ENCODE assay signal across 8 cellular contexts in the genomic region with DNA sequence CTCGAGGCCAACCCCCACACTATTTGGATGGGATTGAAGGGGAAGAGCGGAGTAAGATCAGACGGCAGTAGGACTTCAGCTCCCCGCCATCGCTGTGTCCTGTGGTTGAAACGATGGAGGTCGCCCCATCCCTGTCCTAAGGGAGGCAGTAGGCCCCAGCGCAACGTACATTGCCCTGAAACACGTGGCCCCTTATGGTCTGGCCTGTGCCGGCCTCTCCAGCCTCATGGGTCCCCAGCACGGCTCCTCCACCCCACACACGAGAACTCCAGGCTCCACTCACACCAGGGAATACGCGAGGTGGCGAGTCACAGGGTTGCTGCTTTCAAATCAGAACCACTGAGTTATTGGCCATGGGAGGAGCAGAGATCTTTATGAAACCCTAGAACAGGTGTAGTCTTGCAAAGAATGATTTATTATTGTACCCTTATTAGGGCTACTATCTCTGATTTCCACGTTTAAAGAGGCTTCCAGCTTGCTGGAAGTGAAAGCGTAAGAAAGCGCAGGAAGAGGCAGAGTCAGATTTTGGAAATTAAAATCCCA. TPM values are rescaled to one million over a fixed set of nuclear protein-coding genes. Genes with fewer than 3 reads are reported as not detected.
A peak's percentile ranks its signal among the peaks of the same experiment; 100 is the strongest.
DNase-seq lines count a peak whose midpoint lies in the region; ATAC-seq and TF ChIP-seq lines count a peak whose summit lies in the region.

No MANE protein-coding gene starts in this region.

- H3K36me3 Mint-ChIP-seq in natural killer cell: no peaks in the 10 kb centered on the region

- H3K27ac ChIP-seq in Karpas-422 (ENCODE audit: low read length): no peak overlapping the region; the same call in 1 of the 2 replicates
- H3K27ac ChIP-seq in dorsolateral prefrontal cortex: peak overlapping the region in 56 of 59 donors; percentile 5 to 90 (median 74)

- peak overlapping the region; percentile 53; the same call in 1 of the 2 replicates for H3K4me3 ChIP-seq in Karpas-422 (ENCODE audit: low read length)
- H3K4me3 ChIP-seq in dorsolateral prefrontal cortex: peak overlapping the region; percentile 56 to 91 (median 78)

- H3K27me3 ChIP-seq in Karpas-422 (ENCODE audit: low read length) (no peaks in the 10 kb centered on the region), dorsolateral prefrontal cortex (no peaks in the 10 kb centered on the region)

- peak; percentile 49 for DNase-seq in activated CD4-positive, alpha-beta T cell treated with anti-CD3 and anti-CD28 coated beads for 48 hours
- DNase-seq in activated CD4-positive, alpha-beta T cell treated with anti-CD3 and anti-CD28 coated beads for 4 hours: no peak
- DNase-seq in Karpas-422 (no peak), dorsolateral prefrontal cortex (peak in 4 of 10 donors; percentile 15 to 47 (median 31)), natural killer cell (no peak), mucosa of gallbladder (ENCODE audit: low spot score) (no peak), HT-29 (ENCODE audit: low spot score) (no peak)

- peaks cover 14% of the 10 kb centered on the region for H3K36me3 ChIP-seq in Karpas-422 (ENCODE audit: insufficient read depth, low read length)

- peak in 9 of 56 donors; percentile 4 to 41 (median 27) for TF ChIP-seq CTCF in dorsolateral prefrontal cortex (IDR thresholded peaks at IDR 0.05 in 54 of 56, conservative IDR thresholded peaks at IDR 0.05 in 2 of 56; ENCODE audit: low read depth in 1 of 56, partially characterized antibody in 56 of 56)
- peak; percentile 33 for TF ChIP-seq CTCF in natural killer cell (IDR thresholded peaks at IDR 0.05)

- intact Hi-C loops in dorsolateral prefrontal cortex (cut with DNase I): loop anchor here in 1 of 2 donors (1.0 kb wide), 1 partner anchor 15 kb away; a partner anchor contains a TSS
- intact Hi-C loops in natural killer cell (cut with micrococcal nuclease): loop anchor here (1.0 to 10.0 kb wide), 6 partner anchors 15 to 204 kb away; a partner anchor contains a TSS

- H3K4me1 Mint-ChIP-seq in natural killer cell: peaks cover 0 to 6% of the 10 kb centered on the region in 2 donors

- H3K9me2 ChIP-seq in Karpas-422 (replicated peaks; ENCODE audit: insufficient read depth, low read length): no peaks in the 10 kb centered on the region

- peaks cover 19% of the 10 kb centered on the region for H3K4me1 ChIP-seq in Karpas-422 (ENCODE audit: low read length)

- no peaks in the 10 kb centered on the region for H3K27me3 Mint-ChIP-seq in natural killer cell (ENCODE audit: low read depth in 2 of 2)

- peak; percentile 1 to 5 (median 4) for ATAC-seq in natural killer cell
- ATAC-seq in HG02588 (IDR thresholded peaks at IDR 0.05; ENCODE audit: unreplicated experiment): no peak

- no peak overlapping the region for H3K27ac Mint-ChIP-seq in natural killer cell

- peak overlapping the region; percentile 55 for H3K4me2 ChIP-seq in Karpas-422 (ENCODE audit: low read depth, low read length, poor library complexity, severe bottlenecking)

- no peak overlapping the region for H3K4me3 Mint-ChIP-seq in natural killer cell

- no peaks in the 10 kb centered on the region for H3K9me3 ChIP-seq in Karpas-422 (ENCODE audit: low read length)

- H3K79me2 ChIP-seq in Karpas-422 (ENCODE audit: low read length): peaks cover 32% of the 10 kb centered on the region

- no peaks in the 10 kb centered on the region for H3K9me3 Mint-ChIP-seq in natural killer cell

- peak overlapping the region; percentile 96 for H2AFZ ChIP-seq in Karpas-422 (ENCODE audit: low read length)

- peak overlapping the region; percentile 49 for H3K9ac ChIP-seq in Karpas-422 (ENCODE audit: low read length)

- 0 out of 2 replicates have a peak, but pooled peaks cover 3% of the 10 kb centered on the region for H4K20me1 ChIP-seq in Karpas-422 (ENCODE audit: insufficient read depth, low read depth, low read length)

RNA-seq across cellular contexts. Expression of a gene that starts 0.7 kb away (rescaled TPM):
- total RNA-seq in Karpas-422 (2014; rRNA removed; shearing (Covaris generic); ENCODE audit: low replicate concordance): 31.3 and 48.5 TPM in 2 replicates
- total RNA-seq in dorsolateral prefrontal cortex (10 to 100 TPM; 10.5 to 35.8 (median 21.2) TPM), natural killer cell (10 to 100 TPM; 11.2 to 16.9 (median 15.2) TPM), mucosa of gallbladder (53.3 TPM)
- total RNA-seq in HT-29 (2014; rRNA removed; shearing (Covaris generic)): 107 and 111 TPM in 2 replicates

RNA-seq across cellular contexts. Expression of a gene that starts 15.2 kb away (rescaled TPM):
- 16.3 and 21.8 TPM in 2 replicates for total RNA-seq in Karpas-422 (2014; rRNA removed; shearing (Covaris generic); ENCODE audit: low replicate concordance)
- total RNA-seq in dorsolateral prefrontal cortex (10 to 100 TPM; 16.0 to 51.0 (median 28.6) TPM), natural killer cell (10 to 100 TPM; 25.5 to 37.6 (median 35.0) TPM), mucosa of gallbladder (112 TPM)
- 11.0 and 12.4 TPM in 2 replicates for total RNA-seq in HT-29 (2014; rRNA removed; shearing (Covaris generic))

RNA-seq across cellular contexts. Expression of a gene that starts 23.1 kb away (rescaled TPM):
- total RNA-seq in Karpas-422 (2014; rRNA removed; shearing (Covaris generic); ENCODE audit: low replicate concordance): 13.1 and 20.0 TPM in 2 replicates
- total RNA-seq in dorsolateral prefrontal cortex (10 to 100 TPM; 15.2 to 48.7 (median 27.1) TPM), natural killer cell (1 to 10 TPM in 2 of 3 donors, under 1 TPM in 1; 0.70 to 1.4 (median 1.4) TPM), mucosa of gallbladder (21.9 TPM)
- total RNA-seq in HT-29 (2014; rRNA removed; shearing (Covaris generic)): 12.6 and 17.7 TPM in 2 replicates

RNA-seq across cellular contexts. Expression of a gene that starts 35.3 kb away (rescaled TPM):
- total RNA-seq in Karpas-422 (2014; rRNA removed; shearing (Covaris generic); ENCODE audit: low replicate concordance): 18.2 and 20.5 TPM in 2 replicates
- total RNA-seq in dorsolateral prefrontal cortex (10 to 100 TPM; 10.1 to 24.9 (median 16.6) TPM), natural killer cell (1 to 10 TPM; 5.5 to 7.4 (median 7.1) TPM), mucosa of gallbladder (11.8 TPM)
- 19.0 and 20.3 TPM in 2 replicates for total RNA-seq in HT-29 (2014; rRNA removed; shearing (Covaris generic))

RNA-seq across cellular contexts. Expression of a gene that starts 42.0 kb away (rescaled TPM):
- 0.07 and 0.51 TPM in 2 replicates for total RNA-seq in Karpas-422 (2014; rRNA removed; shearing (Covaris generic); ENCODE audit: low replicate concordance)
- total RNA-seq in dorsolateral prefrontal cortex (10 to 100 TPM in 4 of 120 experiments, 1 to 10 TPM in 115, under 1 TPM in 1; 0.68 to 12.1 (median 4.2) TPM), natural killer cell (1,000 to 10,000 TPM; 1,131 to 1,260 (median 1,176) TPM), mucosa of gallbladder (16.7 TPM)
- not detected in 2 replicates for total RNA-seq in HT-29 (2014; rRNA removed; shearing (Covaris generic))
